1 cellular context compared by ENCODE assay signal in genomic region chr6:24589334-24589733, GRCh38.
TF ChIP-seq lines count a peak whose summit lies in the region.

No MANE protein-coding gene starts in this region.

TF ChIP-seq in HepG2, 621 proteins besides CTCF, POLR2A, EP300 and RAD21:
- no peak for TF ChIP-seq ZNF781 (CRISPR knock-in tag; IDR thresholded peaks at IDR 0.05; ENCODE audit: borderline replicate concordance, not compliant biosample characterization)
- no peak for TF ChIP-seq ZNF337 (CRISPR knock-in tag; IDR thresholded peaks at IDR 0.05; ENCODE audit: borderline replicate concordance, low read depth)
- no peak for TF ChIP-seq ZNF784 (CRISPR knock-in tag; IDR thresholded peaks at IDR 0.05; ENCODE audit: borderline replicate concordance)
- no peak for TF ChIP-seq FOXK2 (IDR thresholded peaks at IDR 0.05)
- no peak for TF ChIP-seq AFF4 (CRISPR knock-in tag; IDR thresholded peaks at IDR 0.05)
- no peak for TF ChIP-seq E2F2 (CRISPR knock-in tag; IDR thresholded peaks at IDR 0.05; ENCODE audit: borderline replicate concordance)
- peak; percentile 65; the same call in 1 of the 2 replicates for TF ChIP-seq CHD2 (IDR thresholded peaks at IDR 0.05; ENCODE audit: low read depth, low read length)
